ENCODE assay signal across 13 cellular contexts in the genomic region with DNA sequence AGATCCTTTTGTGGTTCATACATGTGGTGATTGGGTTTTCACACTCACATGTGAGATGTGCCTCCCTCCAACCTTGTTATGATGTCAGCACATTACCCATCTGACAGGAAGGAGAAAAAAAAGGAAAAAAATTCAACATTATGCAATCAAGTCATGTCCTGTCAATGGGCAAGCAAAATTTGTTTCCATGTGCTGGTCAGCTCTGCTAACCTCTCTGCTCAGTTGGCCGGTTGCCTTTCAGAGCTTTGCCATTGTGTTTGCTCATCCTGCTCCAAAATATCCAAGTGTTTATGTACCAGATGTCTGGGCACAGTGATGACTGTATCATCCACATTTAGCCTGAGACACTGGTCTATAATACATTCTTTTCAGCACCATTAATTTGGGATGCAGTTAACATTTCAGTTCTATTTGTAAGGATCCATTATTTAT. TPM values are rescaled to one million over a fixed set of nuclear protein-coding genes. Genes with fewer than 3 reads are reported as not detected.
A peak's percentile ranks its signal among the peaks of the same experiment; 100 is the strongest.
DNase-seq lines count a peak whose midpoint lies in the region; ATAC-seq and TF ChIP-seq lines count a peak whose summit lies in the region.
"Had no signal": no experiment of that assay in that cellular context is flagged by ENCODE, and none has a peak within 500 bp of the region (broad histone marks: within the 10 kb centered on the region; RNA-seq: fewer than 3 reads in every experiment).

No MANE protein-coding gene starts in this region.

- H3K4me3 Mint-ChIP-seq in activated CD8-positive, alpha-beta T cell treated with anti-CD3 and anti-CD28 coated beads for 36 hours, result no peak overlapping the region

- no peaks in the 10 kb centered on the region for H3K9me3 Mint-ChIP-seq in activated CD8-positive, alpha-beta T cell treated with anti-CD3 and anti-CD28 coated beads for 36 hours

- peaks cover 0 to 9% (median 3%) of the 10 kb centered on the region in 3 donors for H3K4me1 ChIP-seq in skeletal muscle tissue (ENCODE audit: control insufficient read depth in 3 of 3, insufficient read depth in 3 of 3, low read length in 3 of 3)
- H3K4me1 ChIP-seq: SJCRH30 had no signal

- CTCF ChIA-PET in activated CD8-positive, alpha-beta T cell treated with anti-CD3 and anti-CD28 coated beads for 36 hours (lab: Charles Lee), result no interaction called here

- no peak for ATAC-seq in activated CD8-positive, alpha-beta T cell treated with anti-CD3 and anti-CD28 coated beads for 36 hours

- H3K27me3 ChIP-seq in layer of hippocampus (ENCODE audit: control insufficient read depth, insufficient read depth, low read length) (no peaks in the 10 kb centered on the region), skeletal muscle tissue (ENCODE audit: control insufficient read depth in 3 of 3, insufficient read depth in 3 of 3, low read length in 3 of 3) (no peaks in the 10 kb centered on the region)
- H3K27me3 ChIP-seq: SJCRH30 had no signal

- no peak overlapping the region for H3K9ac ChIP-seq in skeletal muscle tissue (ENCODE audit: low read depth in 1 of 3, low read length in 3 of 3)

- H3K36me3 Mint-ChIP-seq in activated CD8-positive, alpha-beta T cell treated with anti-CD3 and anti-CD28 coated beads for 36 hours (ENCODE audit: low read depth), result no peaks in the 10 kb centered on the region

- peak; percentile 65 for DNase-seq in HCEC 1CT
- no peak for DNase-seq in stimulated activated CD8-positive, alpha-beta memory T cell treated with anti-CD3 and anti-CD28 coated beads, Interleukin-4, amount 100 ng/mL, for 48 hours
- no peak for DNase-seq in AG08396 (ENCODE audit: low spot score)
- no peak for DNase-seq in HK-2 (ENCODE audit: unreplicated experiment)
- DNase-seq in activated CD8-positive, alpha-beta T cell treated with anti-CD3 and anti-CD28 coated beads for 36 hours, result no peak
- DNase-seq: activated CD8-positive, alpha-beta memory T cell treated with anti-CD3 and anti-CD28 coated beads, Interleukin-2, amount 50 U/mL, for 48 hours; effector CD4-positive, alpha-beta T cell; NCI-H1694 treated with DMSO at 0.1 percent for 48 hours; retina; SJCRH30 had no signal

- no peaks in the 10 kb centered on the region for H3K36me3 ChIP-seq in skeletal muscle tissue (ENCODE audit: control insufficient read depth in 3 of 3, insufficient read depth in 3 of 3, low read length in 3 of 3)
- H3K36me3 ChIP-seq: SJCRH30 had no signal

- POLR2A ChIA-PET in activated CD8-positive, alpha-beta T cell treated with anti-CD3 and anti-CD28 coated beads for 36 hours (lab: Charles Lee), result no interaction called here

- peaks cover 4% of the 10 kb centered on the region for H3K27me3 Mint-ChIP-seq in activated CD8-positive, alpha-beta T cell treated with anti-CD3 and anti-CD28 coated beads for 36 hours

- H3K4me1 Mint-ChIP-seq in activated CD8-positive, alpha-beta T cell treated with anti-CD3 and anti-CD28 coated beads for 36 hours (ENCODE audit: low read depth), result peaks cover 3% of the 10 kb centered on the region

- no peak for TF ChIP-seq CTCF in activated CD8-positive, alpha-beta T cell treated with anti-CD3 and anti-CD28 coated beads for 36 hours (IDR thresholded peaks at IDR 0.05)

- H3K9me3 ChIP-seq in skeletal muscle tissue (ENCODE audit: control insufficient read depth in 3 of 3, low read length in 3 of 3), result no peaks in the 10 kb centered on the region
- H3K9me3 ChIP-seq: SJCRH30 had no signal

- no peak overlapping the region for H3K27ac Mint-ChIP-seq in activated CD8-positive, alpha-beta T cell treated with anti-CD3 and anti-CD28 coated beads for 36 hours

- intact Hi-C loops in activated CD8-positive, alpha-beta T cell treated with anti-CD3 and anti-CD28 coated beads for 36 hours (cut with micrococcal nuclease), result no loop called here

- H3K27ac ChIP-seq in cingulate gyrus (ENCODE audit: low read depth, low read length) (peak overlapping the region; percentile 86), layer of hippocampus (ENCODE audit: low read depth, low read length) (peak overlapping the region; percentile 56), skeletal muscle tissue (ENCODE audit: low read depth, low read length) (peak overlapping the region; percentile 56)
- H3K27ac ChIP-seq: SJCRH30 had no signal

- H3K4me3 ChIP-seq in skeletal muscle tissue (ENCODE audit: low read length in 3 of 3), result no peak overlapping the region
- H3K4me3 ChIP-seq: SJCRH30 had no signal

RNA-seq across cellular contexts. Expression of a gene that starts 27.0 kb away (rescaled TPM):
- 29.7 TPM for total RNA-seq in skeletal muscle tissue
- total RNA-seq in activated CD8-positive, alpha-beta T cell treated with anti-CD3 and anti-CD28 coated beads for 36 hours, result not detected
- total RNA-seq: SJCRH30 had no signal

RNA-seq across cellular contexts. Expression of a gene that starts 51.8 kb away (rescaled TPM):
- total RNA-seq in skeletal muscle tissue, result 4.7 TPM
- 10 to 100 TPM; 30.5 to 32.8 TPM for total RNA-seq in activated CD8-positive, alpha-beta T cell treated with anti-CD3 and anti-CD28 coated beads for 36 hours

Comparison
In these comparisons a context has a peak if more than half of its experiments do, and no peak if none do; other contexts are left out.
1. RNA of a gene that starts 27.0 kb away (total RNA-seq): 29.7 TPM in skeletal muscle tissue (single experiment); not detected in activated CD8-positive, alpha-beta T cell treated with anti-CD3 and anti-CD28 coated beads for 36 hours; every median in the first group is over 10 times any median in the second.
2. Peak in every context shown above with its lines, with median percentiles within 50 percentile points of each other: H3K27ac ChIP-seq.